Comparison of ENCODE assay signal across 1 cellular context in the genomic region with DNA sequence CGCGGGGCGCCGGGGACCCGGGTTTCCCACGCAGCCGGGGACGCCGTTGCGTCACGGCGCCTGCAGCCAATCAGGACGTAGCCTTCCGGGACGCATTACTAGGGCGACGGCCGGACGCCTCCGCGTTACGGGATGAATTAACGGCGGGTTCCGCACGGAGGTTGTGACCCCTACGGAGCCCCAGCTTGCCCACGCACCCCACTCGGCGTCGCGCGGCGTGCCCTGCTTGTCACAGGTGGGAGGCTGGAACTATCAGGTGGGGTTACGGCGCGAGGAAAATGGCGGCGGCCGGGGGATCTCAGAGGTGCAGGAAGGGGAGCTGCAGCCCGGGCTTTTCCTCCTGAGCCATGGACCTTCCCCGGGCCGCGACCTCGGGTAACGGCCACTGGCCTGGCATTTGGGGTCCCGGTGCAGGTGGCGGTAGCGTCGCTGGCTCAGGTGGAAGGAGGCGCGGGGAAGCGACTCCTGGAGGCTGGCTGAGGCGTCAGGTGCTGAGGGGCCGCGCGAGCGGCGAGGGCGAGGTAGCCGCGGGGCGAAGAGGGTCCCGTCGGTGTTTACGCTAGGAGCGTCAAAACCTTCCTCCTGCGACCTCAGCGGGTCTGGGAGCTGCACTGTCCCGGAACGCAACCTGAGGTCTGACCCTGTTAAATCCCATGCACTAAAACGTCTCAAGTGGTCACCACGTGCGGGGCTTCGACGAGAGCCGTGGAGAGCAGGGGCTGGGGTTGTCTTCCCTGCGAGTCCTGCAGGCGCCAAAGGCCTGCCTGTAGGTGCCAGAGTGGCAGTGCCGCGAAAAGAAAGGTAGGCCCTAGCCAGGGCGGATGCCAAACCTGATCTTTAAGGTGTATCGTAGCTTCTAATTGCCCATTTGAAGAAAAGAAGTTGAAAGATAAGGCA.
TF ChIP-seq lines count a peak whose summit lies in the region.

A gene (plus strand): TSS at position 98 of the 897 bp plus-strand sequence. CDS start 78,345 bp downstream, outside the sequence.

TF ChIP-seq in K562, 482 proteins besides CTCF, POLR2A, EP300 and RAD21 (continued from another document and continues in another):
- TF ChIP-seq, protein P1, sequence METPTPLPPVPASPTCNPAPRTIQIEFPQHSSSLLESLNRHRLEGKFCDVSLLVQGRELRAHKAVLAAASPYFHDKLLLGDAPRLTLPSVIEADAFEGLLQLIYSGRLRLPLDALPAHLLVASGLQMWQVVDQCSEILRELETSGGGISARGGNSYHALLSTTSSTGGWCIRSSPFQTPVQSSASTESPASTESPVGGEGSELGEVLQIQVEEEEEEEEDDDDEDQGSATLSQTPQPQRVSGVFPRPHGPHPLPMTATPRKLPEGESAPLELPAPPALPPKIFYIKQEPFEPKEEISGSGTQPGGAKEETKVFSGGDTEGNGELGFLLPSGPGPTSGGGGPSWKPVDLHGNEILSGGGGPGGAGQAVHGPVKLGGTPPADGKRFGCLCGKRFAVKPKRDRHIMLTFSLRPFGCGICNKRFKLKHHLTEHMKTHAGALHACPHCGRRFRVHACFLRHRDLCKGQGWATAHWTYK (CRISPR knock-in tag; IDR thresholded peaks at IDR 0.05) = peak; percentile 66; the same call in 1 of the 2 replicates
- TF ChIP-seq HCFC1 (IDR thresholded peaks at IDR 0.05; ENCODE audit: low read depth, low read length) (peak; percentile 68), ZNF696 (CRISPR knock-in tag; conservative IDR thresholded peaks at IDR 0.05) (no peak), SREBF1 (IDR thresholded peaks at IDR 0.05; ENCODE audit: borderline replicate concordance, low read depth, low read length) (no peak), ZKSCAN1 (IDR thresholded peaks at IDR 0.05; ENCODE audit: low read depth, low read length) (no peak), ZBTB1 (CRISPR knock-in tag; IDR thresholded peaks at IDR 0.05; ENCODE audit: borderline replicate concordance, low read depth) (peak; percentile 86), FOXK2 (conservative IDR thresholded peaks at IDR 0.05 in 1 of 2, IDR thresholded peaks at IDR 0.05 in 1 of 2; ENCODE audit: low read depth in 2 of 2) (peak in 1 of 2 experiments; percentile 46; a peak in 1 of 4 replicates), TEAD4 (IDR thresholded peaks at IDR 0.05; ENCODE audit: low read length) (0 out of 2 replicates have a peak, but pooled peaks have one; percentile 20), TEAD4 (CRISPR knock-in tag; IDR thresholded peaks at IDR 0.05; ENCODE audit: borderline replicate concordance) (peak; percentile 55; the same call in 1 of the 2 replicates), RHOXF2B (CRISPR knock-in tag; conservative IDR thresholded peaks at IDR 0.05) (no peak), MCM3 (IDR thresholded peaks at IDR 0.05) (no peak), CBFB (CRISPR knock-in tag; IDR thresholded peaks at IDR 0.05) (peak; percentile 26; the same call in 1 of the 2 replicates), EZH2 (IDR thresholded peaks at IDR 0.05; ENCODE audit: borderline replicate concordance, low read depth, low read length) (no peak), ZSCAN32 (CRISPR knock-in tag; IDR thresholded peaks at IDR 0.05) (no peak), ARID2 (IDR thresholded peaks at IDR 0.05) (no peak; the same call in none of the 2 replicates), POLR2G (IDR thresholded peaks at IDR 0.05; ENCODE audit: low read depth, low read length) (peak; percentile 89), PHF8 (IDR thresholded peaks at IDR 0.05; ENCODE audit: borderline replicate concordance, low read length) (peak; percentile 85; the same call in 1 of the 2 replicates), ZNF584 (CRISPR knock-in tag; IDR thresholded peaks at IDR 0.05; ENCODE audit: low read depth) (no peak), CAMTA2 (CRISPR knock-in tag; conservative IDR thresholded peaks at IDR 0.05) (no peak), KLF13 (tag; IDR thresholded peaks at IDR 0.05; ENCODE audit: borderline replicate concordance, low read depth) (peak; percentile 52; the same call in 1 of the 2 replicates), ZNF224 (CRISPR knock-in tag; IDR thresholded peaks at IDR 0.05) (peak; percentile 92), KDM4B (IDR thresholded peaks at IDR 0.05; ENCODE audit: borderline replicate concordance in 2 of 2, low read depth in 1 of 2) (peak in 1 of 2 experiments; percentile 41; a peak in 1 of 4 replicates), KDM2B (CRISPR knock-in tag; IDR thresholded peaks at IDR 0.05) (no peak), ZFP36 (IDR thresholded peaks at IDR 0.05; ENCODE audit: low read depth, low read length, partially characterized antibody) (no peak), SRSF1 (IDR thresholded peaks at IDR 0.05; ENCODE audit: low read depth, low read length) (no peak), EP400 (IDR thresholded peaks at IDR 0.05) (peak; percentile 85), NR4A1 (CRISPR knock-in tag; IDR thresholded peaks at IDR 0.05) (no peak), NR4A1 (tag; IDR thresholded peaks at IDR 0.05) (peak; percentile 69; the same call in 1 of the 2 replicates), NFIC (IDR thresholded peaks at IDR 0.05) (peak; percentile 23; the same call in 1 of the 2 replicates), RAD51 (IDR thresholded peaks at IDR 0.05; ENCODE audit: borderline replicate concordance, low read depth) (no peak), MCM7 (IDR thresholded peaks at IDR 0.05) (no peak), ZNF551 (CRISPR knock-in tag; IDR thresholded peaks at IDR 0.05) (no peak), SMARCE1 (IDR thresholded peaks at IDR 0.05) (no peak), PHTF2 (CRISPR knock-in tag; IDR thresholded peaks at IDR 0.05) (no peak), ZNF311 (CRISPR knock-in tag; IDR thresholded peaks at IDR 0.05) (no peak), FUS (optimal IDR thresholded peaks at IDR 0.05; ENCODE audit: low read depth, low read length) (no peak), HLTF (IDR thresholded peaks at IDR 0.05) (no peak), ZNF253 (CRISPR knock-in tag; conservative IDR thresholded peaks at IDR 0.05) (no peak), NFRKB (IDR thresholded peaks at IDR 0.05; ENCODE audit: low read depth) (peak; percentile 86), MIER1 (IDR thresholded peaks at IDR 0.05; ENCODE audit: low read depth) (no peak), NUFIP1 (IDR thresholded peaks at IDR 0.05; ENCODE audit: partially characterized antibody) (peak; percentile 23), RBM39 (optimal IDR thresholded peaks at IDR 0.05; ENCODE audit: low read depth, low read length) (no peak), HMG20A (CRISPR knock-in tag; conservative IDR thresholded peaks at IDR 0.05) (no peak)
- TF ChIP-seq, protein P2, sequence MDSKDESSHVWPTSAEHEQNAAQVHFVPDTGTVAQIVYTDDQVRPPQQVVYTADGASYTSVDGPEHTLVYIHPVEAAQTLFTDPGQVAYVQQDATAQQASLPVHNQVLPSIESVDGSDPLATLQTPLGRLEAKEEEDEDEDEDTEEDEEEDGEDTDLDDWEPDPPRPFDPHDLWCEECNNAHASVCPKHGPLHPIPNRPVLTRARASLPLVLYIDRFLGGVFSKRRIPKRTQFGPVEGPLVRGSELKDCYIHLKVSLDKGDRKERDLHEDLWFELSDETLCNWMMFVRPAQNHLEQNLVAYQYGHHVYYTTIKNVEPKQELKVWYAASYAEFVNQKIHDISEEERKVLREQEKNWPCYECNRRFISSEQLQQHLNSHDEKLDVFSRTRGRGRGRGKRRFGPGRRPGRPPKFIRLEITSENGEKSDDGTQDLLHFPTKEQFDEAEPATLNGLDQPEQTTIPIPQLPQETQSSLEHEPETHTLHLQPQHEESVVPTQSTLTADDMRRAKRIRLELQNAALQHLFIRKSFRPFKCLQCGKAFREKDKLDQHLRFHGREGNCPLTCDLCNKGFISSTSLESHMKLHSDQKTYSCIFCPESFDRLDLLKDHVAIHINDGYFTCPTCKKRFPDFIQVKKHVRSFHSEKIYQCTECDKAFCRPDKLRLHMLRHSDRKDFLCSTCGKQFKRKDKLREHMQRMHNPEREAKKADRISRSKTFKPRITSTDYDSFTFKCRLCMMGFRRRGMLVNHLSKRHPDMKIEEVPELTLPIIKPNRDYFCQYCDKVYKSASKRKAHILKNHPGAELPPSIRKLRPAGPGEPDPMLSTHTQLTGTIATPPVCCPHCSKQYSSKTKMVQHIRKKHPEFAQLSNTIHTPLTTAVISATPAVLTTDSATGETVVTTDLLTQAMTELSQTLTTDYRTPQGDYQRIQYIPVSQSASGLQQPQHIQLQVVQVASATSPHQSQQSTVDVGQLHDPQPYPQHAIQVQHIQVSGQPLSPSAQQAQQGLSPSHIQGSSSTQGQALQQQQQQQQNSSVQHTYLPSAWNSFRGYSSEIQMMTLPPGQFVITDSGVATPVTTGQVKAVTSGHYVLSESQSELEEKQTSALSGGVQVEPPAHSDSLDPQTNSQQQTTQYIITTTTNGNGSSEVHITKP (IDR thresholded peaks at IDR 0.05; ENCODE audit: partially characterized antibody) = peak; percentile 1
- TF ChIP-seq, protein P3, sequence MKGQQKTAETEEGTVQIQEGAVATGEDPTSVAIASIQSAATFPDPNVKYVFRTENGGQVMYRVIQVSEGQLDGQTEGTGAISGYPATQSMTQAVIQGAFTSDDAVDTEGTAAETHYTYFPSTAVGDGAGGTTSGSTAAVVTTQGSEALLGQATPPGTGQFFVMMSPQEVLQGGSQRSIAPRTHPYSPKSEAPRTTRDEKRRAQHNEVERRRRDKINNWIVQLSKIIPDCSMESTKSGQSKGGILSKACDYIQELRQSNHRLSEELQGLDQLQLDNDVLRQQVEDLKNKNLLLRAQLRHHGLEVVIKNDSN (CRISPR knock-in tag; IDR thresholded peaks at IDR 0.05) = peak; percentile 45; the same call in 1 of the 2 replicates
- TF ChIP-seq, protein P4, sequence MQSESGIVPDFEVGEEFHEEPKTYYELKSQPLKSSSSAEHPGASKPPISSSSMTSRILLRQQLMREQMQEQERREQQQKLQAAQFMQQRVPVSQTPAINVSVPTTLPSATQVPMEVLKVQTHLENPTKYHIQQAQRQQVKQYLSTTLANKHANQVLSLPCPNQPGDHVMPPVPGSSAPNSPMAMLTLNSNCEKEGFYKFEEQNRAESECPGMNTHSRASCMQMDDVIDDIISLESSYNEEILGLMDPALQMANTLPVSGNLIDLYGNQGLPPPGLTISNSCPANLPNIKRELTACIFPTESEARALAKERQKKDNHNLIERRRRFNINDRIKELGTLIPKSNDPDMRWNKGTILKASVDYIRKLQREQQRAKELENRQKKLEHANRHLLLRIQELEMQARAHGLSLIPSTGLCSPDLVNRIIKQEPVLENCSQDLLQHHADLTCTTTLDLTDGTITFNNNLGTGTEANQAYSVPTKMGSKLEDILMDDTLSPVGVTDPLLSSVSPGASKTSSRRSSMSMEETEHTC (IDR thresholded peaks at IDR 0.05) = no peak
- TF ChIP-seq, protein P5, sequence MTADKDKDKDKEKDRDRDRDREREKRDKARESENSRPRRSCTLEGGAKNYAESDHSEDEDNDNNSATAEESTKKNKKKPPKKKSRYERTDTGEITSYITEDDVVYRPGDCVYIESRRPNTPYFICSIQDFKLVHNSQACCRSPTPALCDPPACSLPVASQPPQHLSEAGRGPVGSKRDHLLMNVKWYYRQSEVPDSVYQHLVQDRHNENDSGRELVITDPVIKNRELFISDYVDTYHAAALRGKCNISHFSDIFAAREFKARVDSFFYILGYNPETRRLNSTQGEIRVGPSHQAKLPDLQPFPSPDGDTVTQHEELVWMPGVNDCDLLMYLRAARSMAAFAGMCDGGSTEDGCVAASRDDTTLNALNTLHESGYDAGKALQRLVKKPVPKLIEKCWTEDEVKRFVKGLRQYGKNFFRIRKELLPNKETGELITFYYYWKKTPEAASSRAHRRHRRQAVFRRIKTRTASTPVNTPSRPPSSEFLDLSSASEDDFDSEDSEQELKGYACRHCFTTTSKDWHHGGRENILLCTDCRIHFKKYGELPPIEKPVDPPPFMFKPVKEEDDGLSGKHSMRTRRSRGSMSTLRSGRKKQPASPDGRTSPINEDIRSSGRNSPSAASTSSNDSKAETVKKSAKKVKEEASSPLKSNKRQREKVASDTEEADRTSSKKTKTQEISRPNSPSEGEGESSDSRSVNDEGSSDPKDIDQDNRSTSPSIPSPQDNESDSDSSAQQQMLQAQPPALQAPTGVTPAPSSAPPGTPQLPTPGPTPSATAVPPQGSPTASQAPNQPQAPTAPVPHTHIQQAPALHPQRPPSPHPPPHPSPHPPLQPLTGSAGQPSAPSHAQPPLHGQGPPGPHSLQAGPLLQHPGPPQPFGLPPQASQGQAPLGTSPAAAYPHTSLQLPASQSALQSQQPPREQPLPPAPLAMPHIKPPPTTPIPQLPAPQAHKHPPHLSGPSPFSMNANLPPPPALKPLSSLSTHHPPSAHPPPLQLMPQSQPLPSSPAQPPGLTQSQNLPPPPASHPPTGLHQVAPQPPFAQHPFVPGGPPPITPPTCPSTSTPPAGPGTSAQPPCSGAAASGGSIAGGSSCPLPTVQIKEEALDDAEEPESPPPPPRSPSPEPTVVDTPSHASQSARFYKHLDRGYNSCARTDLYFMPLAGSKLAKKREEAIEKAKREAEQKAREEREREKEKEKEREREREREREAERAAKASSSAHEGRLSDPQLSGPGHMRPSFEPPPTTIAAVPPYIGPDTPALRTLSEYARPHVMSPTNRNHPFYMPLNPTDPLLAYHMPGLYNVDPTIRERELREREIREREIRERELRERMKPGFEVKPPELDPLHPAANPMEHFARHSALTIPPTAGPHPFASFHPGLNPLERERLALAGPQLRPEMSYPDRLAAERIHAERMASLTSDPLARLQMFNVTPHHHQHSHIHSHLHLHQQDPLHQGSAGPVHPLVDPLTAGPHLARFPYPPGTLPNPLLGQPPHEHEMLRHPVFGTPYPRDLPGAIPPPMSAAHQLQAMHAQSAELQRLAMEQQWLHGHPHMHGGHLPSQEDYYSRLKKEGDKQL (CRISPR knock-in tag; IDR thresholded peaks at IDR 0.05; ENCODE audit: borderline replicate concordance) = no peak
- TF ChIP-seq, protein P6, sequence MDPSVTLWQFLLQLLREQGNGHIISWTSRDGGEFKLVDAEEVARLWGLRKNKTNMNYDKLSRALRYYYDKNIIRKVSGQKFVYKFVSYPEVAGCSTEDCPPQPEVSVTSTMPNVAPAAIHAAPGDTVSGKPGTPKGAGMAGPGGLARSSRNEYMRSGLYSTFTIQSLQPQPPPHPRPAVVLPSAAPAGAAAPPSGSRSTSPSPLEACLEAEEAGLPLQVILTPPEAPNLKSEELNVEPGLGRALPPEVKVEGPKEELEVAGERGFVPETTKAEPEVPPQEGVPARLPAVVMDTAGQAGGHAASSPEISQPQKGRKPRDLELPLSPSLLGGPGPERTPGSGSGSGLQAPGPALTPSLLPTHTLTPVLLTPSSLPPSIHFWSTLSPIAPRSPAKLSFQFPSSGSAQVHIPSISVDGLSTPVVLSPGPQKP (CRISPR knock-in tag; IDR thresholded peaks at IDR 0.05) = no peak
- TF ChIP-seq, protein P7, sequence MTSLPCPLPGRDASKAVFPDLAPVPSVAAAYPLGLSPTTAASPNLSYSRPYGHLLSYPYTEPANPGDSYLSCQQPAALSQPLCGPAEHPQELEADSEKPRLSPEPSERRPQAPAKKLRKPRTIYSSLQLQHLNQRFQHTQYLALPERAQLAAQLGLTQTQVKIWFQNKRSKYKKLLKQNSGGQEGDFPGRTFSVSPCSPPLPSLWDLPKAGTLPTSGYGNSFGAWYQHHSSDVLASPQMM (CRISPR knock-in tag; IDR thresholded peaks at IDR 0.05) = no peak
- TF ChIP-seq, protein P8, sequence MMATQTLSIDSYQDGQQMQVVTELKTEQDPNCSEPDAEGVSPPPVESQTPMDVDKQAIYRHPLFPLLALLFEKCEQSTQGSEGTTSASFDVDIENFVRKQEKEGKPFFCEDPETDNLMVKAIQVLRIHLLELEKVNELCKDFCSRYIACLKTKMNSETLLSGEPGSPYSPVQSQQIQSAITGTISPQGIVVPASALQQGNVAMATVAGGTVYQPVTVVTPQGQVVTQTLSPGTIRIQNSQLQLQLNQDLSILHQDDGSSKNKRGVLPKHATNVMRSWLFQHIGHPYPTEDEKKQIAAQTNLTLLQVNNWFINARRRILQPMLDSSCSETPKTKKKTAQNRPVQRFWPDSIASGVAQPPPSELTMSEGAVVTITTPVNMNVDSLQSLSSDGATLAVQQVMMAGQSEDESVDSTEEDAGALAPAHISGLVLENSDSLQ (IDR thresholded peaks at IDR 0.05) = no peak
